In the genomic region with DNA sequence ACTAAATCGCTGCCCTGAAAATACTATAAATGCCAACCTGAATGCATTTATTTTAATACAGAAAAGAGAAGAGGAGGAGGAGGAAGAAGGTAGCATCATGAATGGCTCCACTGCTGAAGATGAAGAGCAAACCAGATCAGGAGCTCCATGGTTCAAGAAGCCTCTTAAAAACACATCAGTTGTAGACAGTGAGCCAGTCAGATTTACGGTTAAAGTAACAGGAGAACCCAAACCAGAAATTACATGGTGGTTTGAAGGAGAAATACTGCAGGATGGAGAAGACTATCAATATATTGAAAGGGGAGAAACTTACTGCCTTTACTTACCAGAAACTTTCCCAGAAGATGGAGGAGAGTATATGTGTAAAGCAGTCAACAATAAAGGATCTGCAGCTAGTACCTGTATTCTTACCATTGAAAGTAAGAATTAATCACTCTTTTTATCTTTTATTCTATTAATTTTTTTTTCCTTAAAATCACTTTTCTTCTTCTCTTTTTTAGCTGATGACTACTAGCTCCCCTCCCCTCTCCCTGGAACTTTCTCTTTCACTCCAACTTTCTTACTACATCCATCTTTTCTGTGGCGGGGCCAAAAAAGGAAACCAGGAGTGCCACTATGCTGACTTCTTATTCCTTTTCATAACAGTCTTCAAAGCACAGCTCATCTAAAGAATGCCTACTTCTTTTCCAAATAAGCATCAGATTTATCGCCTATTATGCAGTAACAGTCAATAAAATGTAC, we compare ENCODE assay signal across 1 cellular context.
TF ChIP-seq lines count a peak whose summit lies in the region.

No MANE protein-coding gene starts in this region.

TF ChIP-seq in GM23338, 12 proteins besides CTCF, POLR2A, EP300 and RAD21 (continued from another document):
- TF ChIP-seq, protein P1, sequence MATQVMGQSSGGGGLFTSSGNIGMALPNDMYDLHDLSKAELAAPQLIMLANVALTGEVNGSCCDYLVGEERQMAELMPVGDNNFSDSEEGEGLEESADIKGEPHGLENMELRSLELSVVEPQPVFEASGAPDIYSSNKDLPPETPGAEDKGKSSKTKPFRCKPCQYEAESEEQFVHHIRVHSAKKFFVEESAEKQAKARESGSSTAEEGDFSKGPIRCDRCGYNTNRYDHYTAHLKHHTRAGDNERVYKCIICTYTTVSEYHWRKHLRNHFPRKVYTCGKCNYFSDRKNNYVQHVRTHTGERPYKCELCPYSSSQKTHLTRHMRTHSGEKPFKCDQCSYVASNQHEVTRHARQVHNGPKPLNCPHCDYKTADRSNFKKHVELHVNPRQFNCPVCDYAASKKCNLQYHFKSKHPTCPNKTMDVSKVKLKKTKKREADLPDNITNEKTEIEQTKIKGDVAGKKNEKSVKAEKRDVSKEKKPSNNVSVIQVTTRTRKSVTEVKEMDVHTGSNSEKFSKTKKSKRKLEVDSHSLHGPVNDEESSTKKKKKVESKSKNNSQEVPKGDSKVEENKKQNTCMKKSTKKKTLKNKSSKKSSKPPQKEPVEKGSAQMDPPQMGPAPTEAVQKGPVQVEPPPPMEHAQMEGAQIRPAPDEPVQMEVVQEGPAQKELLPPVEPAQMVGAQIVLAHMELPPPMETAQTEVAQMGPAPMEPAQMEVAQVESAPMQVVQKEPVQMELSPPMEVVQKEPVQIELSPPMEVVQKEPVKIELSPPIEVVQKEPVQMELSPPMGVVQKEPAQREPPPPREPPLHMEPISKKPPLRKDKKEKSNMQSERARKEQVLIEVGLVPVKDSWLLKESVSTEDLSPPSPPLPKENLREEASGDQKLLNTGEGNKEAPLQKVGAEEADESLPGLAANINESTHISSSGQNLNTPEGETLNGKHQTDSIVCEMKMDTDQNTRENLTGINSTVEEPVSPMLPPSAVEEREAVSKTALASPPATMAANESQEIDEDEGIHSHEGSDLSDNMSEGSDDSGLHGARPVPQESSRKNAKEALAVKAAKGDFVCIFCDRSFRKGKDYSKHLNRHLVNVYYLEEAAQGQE (IDR thresholded peaks at IDR 0.05; ENCODE audit: unreplicated experiment): no peak
